In the genomic region with DNA sequence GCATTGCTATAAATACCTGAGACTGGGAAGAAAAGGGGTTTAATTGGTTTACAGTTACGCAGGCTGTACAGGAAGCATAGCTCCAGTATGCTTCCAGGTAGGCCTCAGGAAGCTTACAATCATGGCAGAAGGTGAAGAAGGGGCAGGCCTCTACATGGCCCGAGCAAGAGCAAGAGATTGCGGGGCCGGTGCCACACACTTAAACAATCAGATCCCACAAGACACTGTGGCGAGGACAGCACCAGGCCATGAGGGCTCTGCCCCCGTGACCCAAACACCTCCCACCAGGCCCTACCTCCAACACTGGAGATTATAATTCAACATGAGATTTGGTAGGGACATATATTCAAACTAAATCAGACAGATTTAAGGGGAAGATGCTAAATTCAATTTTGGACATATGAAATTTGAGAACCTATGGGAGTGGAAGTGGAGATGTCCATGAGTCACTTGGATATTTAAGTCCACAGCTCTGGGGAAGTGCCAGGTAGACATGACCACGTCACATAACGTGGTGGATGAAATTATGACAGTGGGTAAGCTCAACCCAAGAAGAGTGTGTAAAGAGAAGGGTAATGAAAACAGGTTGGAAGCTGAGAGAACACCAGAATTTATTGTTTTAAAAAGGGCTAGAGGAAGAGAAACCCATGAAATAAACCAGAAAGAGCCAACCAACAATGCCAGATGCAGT, we compare ENCODE assay signal across 18 cellular contexts. TPM values are rescaled to one million over a fixed set of nuclear protein-coding genes. Genes with fewer than 3 reads are reported as not detected.
DNase-seq lines count a peak whose midpoint lies in the region; ATAC-seq and TF ChIP-seq lines count a peak whose summit lies in the region.
"Had no signal": no experiment of that assay in that cellular context is flagged by ENCODE, and none has a peak within 500 bp of the region (broad histone marks: within the 10 kb centered on the region; RNA-seq: fewer than 3 reads in every experiment).

No MANE protein-coding gene starts in this region.

- H3K27me3 ChIP-seq in DND-41 (ENCODE audit: insufficient read depth, low read length, poor library complexity): no peaks in the 10 kb centered on the region
- no peaks in the 10 kb centered on the region for H3K27me3 ChIP-seq in KMS-11 (ENCODE audit: insufficient read depth, low read depth)
- no peaks in the 10 kb centered on the region for H3K27me3 ChIP-seq in naive thymus-derived CD4-positive, alpha-beta T cell (ENCODE audit: control insufficient read depth in 2 of 2, insufficient read depth in 2 of 2, low read length in 2 of 2)

- H3K9ac ChIP-seq in DND-41 (ENCODE audit: low read depth, low read length) (no peak overlapping the region), KMS-11 (no peak overlapping the region)

- intact Hi-C loops in naive thymus-derived CD4-positive, alpha-beta T cell (cut with micrococcal nuclease): loop anchor here (1.0 to 10.0 kb wide), 2 partner anchors 562 to 820 kb away; a partner anchor contains a TSS

- H2AFZ ChIP-seq in DND-41 (ENCODE audit: low read depth, low read length): peak overlapping the region; percentile 70
- peak overlapping the region; percentile 12; the same call in 1 of the 2 replicates for H2AFZ ChIP-seq in KMS-11 (ENCODE audit: low read depth)
- H2AFZ ChIP-seq: GM23338 had no signal

- POLR2A ChIA-PET in naive thymus-derived CD4-positive, alpha-beta T cell (lab: Charles Lee): interaction anchor here (0.6 to 2.4 kb wide), 3 partner anchors 10 to 870 kb away, joined by 3 to 10 read pairs (median 4); a partner anchor contains a TSS

- no peaks in the 10 kb centered on the region for H3K9me3 ChIP-seq in DND-41 (ENCODE audit: insufficient read depth, low read length, severe bottlenecking)
- H3K9me3 ChIP-seq in naive thymus-derived CD4-positive, alpha-beta T cell (ENCODE audit: control insufficient read depth in 2 of 3, low read length in 3 of 3): no peaks in the 10 kb centered on the region

- peaks cover 18% of the 10 kb centered on the region for H3K79me2 ChIP-seq in DND-41 (ENCODE audit: insufficient read depth, low read length)
- peaks cover 13% of the 10 kb centered on the region; the same call in 1 of the 2 replicates for H3K79me2 ChIP-seq in KMS-11 (ENCODE audit: insufficient read depth, low read depth)

- 0 out of 4 replicates have a peak overlapping the region, but pooled peaks of 1 of the 2 experiments have one; percentile 94 for H3K4me3 ChIP-seq in DND-41 (ENCODE audit: low read depth in 1 of 2, low read length in 2 of 2)
- no peak overlapping the region for H3K4me3 ChIP-seq in KMS-11 (IDR thresholded peaks at IDR 0.05; ENCODE audit: insufficient read depth, low read depth, low read length)
- no peak overlapping the region for H3K4me3 ChIP-seq in naive thymus-derived CD4-positive, alpha-beta T cell (ENCODE audit: low read length)

- peaks cover 8 to 15% (median 10%) of the 10 kb centered on the region in 7 donors for H3K4me1 Mint-ChIP-seq in naive thymus-derived CD4-positive, alpha-beta T cell

- H3K36me3 Mint-ChIP-seq in naive thymus-derived CD4-positive, alpha-beta T cell: peaks cover 0 to 2% (median 0%) of the 10 kb centered on the region in 5 donors
- H3K36me3 Mint-ChIP-seq: activated CD8-positive, alpha-beta memory T cell treated with anti-CD3 and anti-CD28 coated beads, Interleukin-2, amount 10 ng/mL, durations not matched to agents 7 days and 5 days; CD8-positive, alpha-beta T cell had no signal

- TF ChIP-seq CTCF in DND-41 (IDR thresholded peaks at IDR 0.05; ENCODE audit: borderline replicate concordance, extremely low read depth, low read length, poor library complexity, severe bottlenecking): no peak
- no peak for TF ChIP-seq CTCF in KMS-11 (conservative IDR thresholded peaks at IDR 0.05; ENCODE audit: low read depth, low read length)

- H3K4me3 Mint-ChIP-seq in naive thymus-derived CD4-positive, alpha-beta T cell: no peak overlapping the region
- H3K4me3 Mint-ChIP-seq: activated CD4-positive, alpha-beta T cell treated with anti-CD3 and anti-CD28 coated beads for 36 hours; activated CD8-positive, alpha-beta memory T cell treated with anti-CD3 and anti-CD28 coated beads, Interleukin-2, amount 10 ng/mL, durations not matched to agents 7 days and 5 days; activated naive CD8-positive, alpha-beta T cell treated with anti-CD3 and anti-CD28 coated beads, Interleukin-2, amount 50 U/mL, for 24 hours; CD8-positive, alpha-beta T cell; GM23338 had no signal

- H3K4me2 ChIP-seq in DND-41 (ENCODE audit: insufficient read depth, low read length) (peak overlapping the region; percentile 95), KMS-11 (no peak overlapping the region)

- no peaks in the 10 kb centered on the region; the same call in 1 of the 2 replicates for H3K36me3 ChIP-seq in DND-41 (ENCODE audit: insufficient read depth, low read length)
- H3K36me3 ChIP-seq in KMS-11 (ENCODE audit: insufficient read depth): no peaks in the 10 kb centered on the region
- H3K36me3 ChIP-seq in naive thymus-derived CD4-positive, alpha-beta T cell (ENCODE audit: control insufficient read depth in 2 of 3, insufficient read depth in 3 of 3, low read length in 3 of 3): peaks cover 0 to 8% (median 0%) of the 10 kb centered on the region in 3 experiments

- H4K20me1 ChIP-seq in DND-41 (ENCODE audit: insufficient read depth, low read length) (no peaks in the 10 kb centered on the region), KMS-11 (ENCODE audit: insufficient read depth) (no peaks in the 10 kb centered on the region)

- H3K27ac ChIP-seq in DND-41 (ENCODE audit: low read length) (0 out of 2 replicates have a peak overlapping the region, but pooled peaks have one; percentile 54), KMS-11 (no peak overlapping the region)
- no peak overlapping the region for H3K27ac ChIP-seq in naive thymus-derived CD4-positive, alpha-beta T cell (ENCODE audit: low read depth, low read length)

- H3K9me3 Mint-ChIP-seq in naive thymus-derived CD4-positive, alpha-beta T cell: peaks cover 0 to 1% (median 0%) of the 10 kb centered on the region in 11 donors
- H3K9me3 Mint-ChIP-seq: activated naive CD8-positive, alpha-beta T cell treated with anti-CD3 and anti-CD28 coated beads, Interleukin-2, amount 50 U/mL, for 24 hours; activated T-helper 2 cell treated with anti-CD3 and anti-CD28 coated beads, Interferon-gamma antibody, Interleukin-2, Interleukin-4, amounts not matched to agents 10 μg/mL and 5 μg/mL and 100 μg/mL, durations not matched to agents 14 hours and 24 hours and 36 hours; CD8-positive, alpha-beta T cell; GM23338 had no signal

- peaks cover 30% of the 10 kb centered on the region for H3K4me1 ChIP-seq in DND-41 (ENCODE audit: insufficient read depth, low read length)
- H3K4me1 ChIP-seq in KMS-11 (ENCODE audit: low read depth, poor library complexity, severe bottlenecking): peaks cover 10% of the 10 kb centered on the region
- H3K4me1 ChIP-seq in naive thymus-derived CD4-positive, alpha-beta T cell (ENCODE audit: control insufficient read depth in 2 of 2, insufficient read depth in 2 of 2, low read length in 2 of 2): peaks cover 4 to 9% of the 10 kb centered on the region in 2 donors

- CTCF ChIA-PET in naive thymus-derived CD4-positive, alpha-beta T cell (lab: Charles Lee): no interaction called here

- DNase-seq in DND-41: no peak
- DNase-seq in amniotic epithelial cell (ENCODE audit: low read depth): peak; percentile 38
- peak; percentile 79 for DNase-seq in myocyte (ENCODE audit: low read depth)
- no peak for DNase-seq in dermis blood vessel endothelial cell
- DNase-seq in NOMO-1 (lab: John Stamatoyannopoulos, UW; ENCODE audit: unreplicated experiment in 2 of 2): no peak
- DNase-seq in naive thymus-derived CD4-positive, alpha-beta T cell: no peak
- DNase-seq: activated CD4-positive, alpha-beta T cell treated with anti-CD3 and anti-CD28 coated beads for 36 hours; activated CD8-positive, alpha-beta memory T cell treated with anti-CD3 and anti-CD28 coated beads, Interleukin-2, amount 10 ng/mL, durations not matched to agents 7 days and 5 days; activated naive CD8-positive, alpha-beta T cell treated with anti-CD3 and anti-CD28 coated beads, Interleukin-2, amount 50 U/mL, for 24 hours; CD8-positive, alpha-beta T cell; DMS79; NCI-H187 treated with DMSO at 0.1 percent for 48 hours; NCI-H2227 treated with DMSO at 0.1 percent for 48 hours; retina had no signal

- ATAC-seq in DND-41 (ENCODE audit: insufficient read depth, low read depth) (no peak), GM19324 (IDR thresholded peaks at IDR 0.05; ENCODE audit: low FRiP score, unreplicated experiment) (no peak)
- no peak for ATAC-seq in naive thymus-derived CD4-positive, alpha-beta T cell
- ATAC-seq: activated CD4-positive, alpha-beta T cell treated with anti-CD3 and anti-CD28 coated beads for 36 hours; CD8-positive, alpha-beta T cell had no signal

- H3K27me3 Mint-ChIP-seq in naive thymus-derived CD4-positive, alpha-beta T cell: no peaks in the 10 kb centered on the region
- H3K27me3 Mint-ChIP-seq: activated CD4-positive, alpha-beta T cell treated with anti-CD3 and anti-CD28 coated beads for 36 hours; activated CD8-positive, alpha-beta memory T cell treated with anti-CD3 and anti-CD28 coated beads, Interleukin-2, amount 10 ng/mL, durations not matched to agents 7 days and 5 days; activated naive CD8-positive, alpha-beta T cell treated with anti-CD3 and anti-CD28 coated beads, Interleukin-2, amount 50 U/mL, for 24 hours had no signal

- H3K27ac Mint-ChIP-seq in naive thymus-derived CD4-positive, alpha-beta T cell: no peak overlapping the region
- H3K27ac Mint-ChIP-seq: activated CD4-positive, alpha-beta T cell treated with anti-CD3 and anti-CD28 coated beads for 36 hours; activated CD8-positive, alpha-beta memory T cell treated with anti-CD3 and anti-CD28 coated beads, Interleukin-2, amount 10 ng/mL, durations not matched to agents 7 days and 5 days; activated naive CD8-positive, alpha-beta T cell treated with anti-CD3 and anti-CD28 coated beads, Interleukin-2, amount 50 U/mL, for 24 hours; activated T-helper 2 cell treated with anti-CD3 and anti-CD28 coated beads, Interferon-gamma antibody, Interleukin-2, Interleukin-4, amounts not matched to agents 10 μg/mL and 5 μg/mL and 100 μg/mL, durations not matched to agents 14 hours and 24 hours and 36 hours; CD8-positive, alpha-beta T cell; GM23338 had no signal

RNA-seq across cellular contexts. Expression of a gene that starts 1.5 kb away (rescaled TPM):
- 55.9 and 70.6 TPM in 2 replicates for total RNA-seq in myocyte
- 42.6 TPM for polyA plus RNA-seq in myocyte (2012)
- 111 and 137 TPM in 2 replicates for total RNA-seq in dermis blood vessel endothelial cell
- 100 to 1,000 TPM in 1 of 5 experiments, 10 to 100 TPM in 4; 52.5 to 151 (median 63.4) TPM for total RNA-seq in naive thymus-derived CD4-positive, alpha-beta T cell
- 10 to 100 TPM; 80.9 to 82.9 TPM for polyA plus RNA-seq in naive thymus-derived CD4-positive, alpha-beta T cell

RNA-seq across cellular contexts. Expression of a gene that starts 40.8 kb away (rescaled TPM):
- total RNA-seq in myocyte: not detected in 2 replicates
- polyA plus RNA-seq in myocyte (2012): 0.19 TPM
- total RNA-seq in dermis blood vessel endothelial cell: 0.14 and 0.17 TPM in 2 replicates
- total RNA-seq in naive thymus-derived CD4-positive, alpha-beta T cell: 1 to 10 TPM in 3 of 5 experiments, under 1 TPM in 2; 0.24 to 7.0 (median 1.1) TPM
- polyA plus RNA-seq in naive thymus-derived CD4-positive, alpha-beta T cell: not detected

Comparison
In these comparisons a context has a peak if more than half of its experiments do, and no peak if none do; other contexts are left out.
1. DNase-seq: peak in amniotic epithelial cell (single experiment) and myocyte (single experiment); none in DND-41 (single experiment), dermis blood vessel endothelial cell (single experiment), NOMO-1 (0 of 2) and naive thymus-derived CD4-positive, alpha-beta T cell (0 of 9).